ENCODE assay signal across 16 cellular contexts in genomic region chr16:50072730-50073129, GRCh38.
"Had no signal": no experiment of that assay in that cellular context is flagged by ENCODE, and none has a peak within 500 bp of the region (broad histone marks: within the 10 kb centered on the region; RNA-seq: fewer than 3 reads in every experiment).

No MANE protein-coding gene starts in this region.

- H3K27ac Mint-ChIP-seq: activated CD4-positive, alpha-beta memory T cell treated with anti-CD3 and anti-CD28 coated beads for 36 hours had no signal

- H3K4me3 Mint-ChIP-seq: activated CD4-positive, alpha-beta memory T cell treated with anti-CD3 and anti-CD28 coated beads for 36 hours; effector memory CD8-positive, alpha-beta T cell; neural crest cell had no signal

- H3K9me3 Mint-ChIP-seq: activated CD4-positive, alpha-beta memory T cell treated with anti-CD3 and anti-CD28 coated beads for 36 hours; effector memory CD8-positive, alpha-beta T cell; neural crest cell had no signal

- H3K27me3 Mint-ChIP-seq: activated CD4-positive, alpha-beta memory T cell treated with anti-CD3 and anti-CD28 coated beads for 36 hours; effector memory CD8-positive, alpha-beta T cell had no signal

- ATAC-seq: effector memory CD8-positive, alpha-beta T cell; heart right ventricle; pancreas had no signal

- H3K4me1 ChIP-seq: breast epithelium had no signal

- H3K36me3 ChIP-seq: breast epithelium, pancreas had no signal

- H3K27ac ChIP-seq: ascending aorta, breast epithelium, epithelial cell of prostate, heart right ventricle, pancreas had no signal

- DNase-seq: activated CD4-positive, alpha-beta memory T cell treated with anti-CD3 and anti-CD28 coated beads for 36 hours; activated CD4-positive, alpha-beta T cell treated with anti-CD3 and anti-CD28 coated beads for 1 hour; cerebellar nuclear complex; effector memory CD8-positive, alpha-beta T cell; heart right ventricle; mesendoderm; pancreas; stimulated activated CD4-positive, alpha-beta T cell treated with anti-CD3 and anti-CD28 coated beads, Interleukin-12 subunit alpha, Interleukin-12 subunit beta, amount 100 ng/mL, for 4 hours; stimulated activated CD4-positive, alpha-beta T cell treated with anti-CD3 and anti-CD28 coated beads, Interleukin-2, amount 100 ng/mL, for 24 hours; substantia nigra; T-helper 9 cell; trophoblast cell had no signal

- H3K4me3 ChIP-seq: ascending aorta, breast epithelium, heart right ventricle, pancreas had no signal

- H3K9me3 ChIP-seq: ascending aorta, breast epithelium, heart right ventricle, pancreas had no signal

- H3K27me3 ChIP-seq: ascending aorta, breast epithelium, heart right ventricle, pancreas had no signal
